In genomic region chr17:42180922-42181850, GRCh38 we compare ENCODE assay signal across 1 cellular context.
TF ChIP-seq lines count a peak whose summit lies in the region.

Gene KCNH4 (minus strand): TSS chr17:42181142. CDS start chr17:42180945, 197 bp downstream.

TF ChIP-seq in K562, 482 proteins besides CTCF, POLR2A, EP300 and RAD21 (continued from another document and continues in another):
- TF ChIP-seq MAZ (CRISPR knock-in tag; conservative IDR thresholded peaks at IDR 0.05 in 1 of 2, IDR thresholded peaks at IDR 0.05 in 1 of 2) = peak; percentile 62 to 87; a peak in 3 of 4 replicates
- TF ChIP-seq ZNF263 (CRISPR knock-in tag; IDR thresholded peaks at IDR 0.05; ENCODE audit: borderline replicate concordance) = no peak
- peak; percentile 88 for TF ChIP-seq TFAP4 (CRISPR knock-in tag; IDR thresholded peaks at IDR 0.05; ENCODE audit: borderline replicate concordance)
- TF ChIP-seq USF1 (CRISPR knock-in tag; IDR thresholded peaks at IDR 0.05) = peak; percentile 94
- TF ChIP-seq HDGF (IDR thresholded peaks at IDR 0.05) = no peak
- TF ChIP-seq HIVEP1 (CRISPR knock-in tag; IDR thresholded peaks at IDR 0.05) = no peak
- peak; percentile 32 for TF ChIP-seq TEAD4 (IDR thresholded peaks at IDR 0.05; ENCODE audit: low read length)
- 0 out of 2 replicates have a peak, but pooled peaks have one; percentile 47 for TF ChIP-seq TEAD4 (CRISPR knock-in tag; IDR thresholded peaks at IDR 0.05; ENCODE audit: borderline replicate concordance)
- no peak for TF ChIP-seq RBM15 (IDR thresholded peaks at IDR 0.05; ENCODE audit: insufficient read depth, low read length)
- TF ChIP-seq SMC3 (conservative IDR thresholded peaks at IDR 0.05; ENCODE audit: insufficient read depth, low read depth, low read length) = peak; percentile 68
- peak; percentile 67; the same call in 1 of the 2 replicates for TF ChIP-seq GTF2F1 (IDR thresholded peaks at IDR 0.05; ENCODE audit: low read depth, low read length)
- no peak for TF ChIP-seq ZNF232 (CRISPR knock-in tag; IDR thresholded peaks at IDR 0.05)
- TF ChIP-seq ZNF12 (CRISPR knock-in tag; IDR thresholded peaks at IDR 0.05) = no peak
- no peak for TF ChIP-seq SAFB2 (IDR thresholded peaks at IDR 0.05; ENCODE audit: borderline replicate concordance, low read depth, low read length, severe bottlenecking)
- TF ChIP-seq, protein P1, sequence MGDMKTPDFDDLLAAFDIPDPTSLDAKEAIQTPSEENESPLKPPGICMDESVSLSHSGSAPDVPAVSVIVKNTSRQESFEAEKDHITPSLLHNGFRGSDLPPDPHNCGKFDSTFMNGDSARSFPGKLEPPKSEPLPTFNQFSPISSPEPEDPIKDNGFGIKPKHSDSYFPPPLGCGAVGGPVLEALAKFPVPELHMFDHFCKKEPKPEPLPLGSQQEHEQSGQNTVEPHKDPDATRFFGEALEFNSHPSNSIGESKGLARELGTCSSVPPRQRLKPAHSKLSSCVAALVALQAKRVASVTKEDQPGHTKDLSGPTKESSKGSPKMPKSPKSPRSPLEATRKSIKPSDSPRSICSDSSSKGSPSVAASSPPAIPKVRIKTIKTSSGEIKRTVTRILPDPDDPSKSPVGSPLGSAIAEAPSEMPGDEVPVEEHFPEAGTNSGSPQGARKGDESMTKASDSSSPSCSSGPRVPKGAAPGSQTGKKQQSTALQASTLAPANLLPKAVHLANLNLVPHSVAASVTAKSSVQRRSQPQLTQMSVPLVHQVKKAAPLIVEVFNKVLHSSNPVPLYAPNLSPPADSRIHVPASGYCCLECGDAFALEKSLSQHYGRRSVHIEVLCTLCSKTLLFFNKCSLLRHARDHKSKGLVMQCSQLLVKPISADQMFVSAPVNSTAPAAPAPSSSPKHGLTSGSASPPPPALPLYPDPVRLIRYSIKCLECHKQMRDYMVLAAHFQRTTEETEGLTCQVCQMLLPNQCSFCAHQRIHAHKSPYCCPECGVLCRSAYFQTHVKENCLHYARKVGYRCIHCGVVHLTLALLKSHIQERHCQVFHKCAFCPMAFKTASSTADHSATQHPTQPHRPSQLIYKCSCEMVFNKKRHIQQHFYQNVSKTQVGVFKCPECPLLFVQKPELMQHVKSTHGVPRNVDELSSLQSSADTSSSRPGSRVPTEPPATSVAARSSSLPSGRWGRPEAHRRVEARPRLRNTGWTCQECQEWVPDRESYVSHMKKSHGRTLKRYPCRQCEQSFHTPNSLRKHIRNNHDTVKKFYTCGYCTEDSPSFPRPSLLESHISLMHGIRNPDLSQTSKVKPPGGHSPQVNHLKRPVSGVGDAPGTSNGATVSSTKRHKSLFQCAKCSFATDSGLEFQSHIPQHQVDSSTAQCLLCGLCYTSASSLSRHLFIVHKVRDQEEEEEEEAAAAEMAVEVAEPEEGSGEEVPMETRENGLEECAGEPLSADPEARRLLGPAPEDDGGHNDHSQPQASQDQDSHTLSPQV (IDR thresholded peaks at IDR 0.05) = peak; percentile 61; the same call in 1 of the 2 replicates
- TF ChIP-seq, protein P2, sequence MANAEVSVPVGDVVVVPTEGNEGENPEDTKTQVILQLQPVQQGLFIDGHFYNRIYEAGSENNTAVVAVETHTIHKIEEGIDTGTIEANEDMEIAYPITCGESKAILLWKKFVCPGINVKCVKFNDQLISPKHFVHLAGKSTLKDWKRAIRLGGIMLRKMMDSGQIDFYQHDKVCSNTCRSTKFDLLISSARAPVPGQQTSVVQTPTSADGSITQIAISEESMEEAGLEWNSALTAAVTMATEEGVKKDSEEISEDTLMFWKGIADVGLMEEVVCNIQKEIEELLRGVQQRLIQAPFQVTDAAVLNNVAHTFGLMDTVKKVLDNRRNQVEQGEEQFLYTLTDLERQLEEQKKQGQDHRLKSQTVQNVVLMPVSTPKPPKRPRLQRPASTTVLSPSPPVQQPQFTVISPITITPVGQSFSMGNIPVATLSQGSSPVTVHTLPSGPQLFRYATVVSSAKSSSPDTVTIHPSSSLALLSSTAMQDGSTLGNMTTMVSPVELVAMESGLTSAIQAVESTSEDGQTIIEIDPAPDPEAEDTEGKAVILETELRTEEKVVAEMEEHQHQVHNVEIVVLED (CRISPR knock-in tag; IDR thresholded peaks at IDR 0.05) = no peak
- TF ChIP-seq, protein P3, sequence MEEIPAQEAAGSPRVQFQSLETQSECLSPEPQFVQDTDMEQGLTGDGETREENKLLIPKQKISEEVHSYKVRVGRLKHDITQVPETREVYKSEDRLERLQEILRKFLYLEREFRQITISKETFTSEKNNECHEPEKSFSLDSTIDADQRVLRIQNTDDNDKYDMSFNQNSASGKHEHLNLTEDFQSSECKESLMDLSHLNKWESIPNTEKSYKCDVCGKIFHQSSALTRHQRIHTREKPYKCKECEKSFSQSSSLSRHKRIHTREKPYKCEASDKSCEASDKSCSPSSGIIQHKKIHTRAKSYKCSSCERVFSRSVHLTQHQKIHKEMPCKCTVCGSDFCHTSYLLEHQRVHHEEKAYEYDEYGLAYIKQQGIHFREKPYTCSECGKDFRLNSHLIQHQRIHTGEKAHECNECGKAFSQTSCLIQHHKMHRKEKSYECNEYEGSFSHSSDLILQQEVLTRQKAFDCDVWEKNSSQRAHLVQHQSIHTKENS (CRISPR knock-in tag; IDR thresholded peaks at IDR 0.05) = no peak
- TF ChIP-seq MTA3 (IDR thresholded peaks at IDR 0.05; ENCODE audit: borderline replicate concordance) = peak; percentile 86
- TF ChIP-seq, protein P4, sequence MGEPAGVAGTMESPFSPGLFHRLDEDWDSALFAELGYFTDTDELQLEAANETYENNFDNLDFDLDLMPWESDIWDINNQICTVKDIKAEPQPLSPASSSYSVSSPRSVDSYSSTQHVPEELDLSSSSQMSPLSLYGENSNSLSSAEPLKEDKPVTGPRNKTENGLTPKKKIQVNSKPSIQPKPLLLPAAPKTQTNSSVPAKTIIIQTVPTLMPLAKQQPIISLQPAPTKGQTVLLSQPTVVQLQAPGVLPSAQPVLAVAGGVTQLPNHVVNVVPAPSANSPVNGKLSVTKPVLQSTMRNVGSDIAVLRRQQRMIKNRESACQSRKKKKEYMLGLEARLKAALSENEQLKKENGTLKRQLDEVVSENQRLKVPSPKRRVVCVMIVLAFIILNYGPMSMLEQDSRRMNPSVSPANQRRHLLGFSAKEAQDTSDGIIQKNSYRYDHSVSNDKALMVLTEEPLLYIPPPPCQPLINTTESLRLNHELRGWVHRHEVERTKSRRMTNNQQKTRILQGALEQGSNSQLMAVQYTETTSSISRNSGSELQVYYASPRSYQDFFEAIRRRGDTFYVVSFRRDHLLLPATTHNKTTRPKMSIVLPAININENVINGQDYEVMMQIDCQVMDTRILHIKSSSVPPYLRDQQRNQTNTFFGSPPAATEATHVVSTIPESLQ (CRISPR knock-in tag; IDR thresholded peaks at IDR 0.05) = no peak
- TF ChIP-seq E2F3 (CRISPR knock-in tag; IDR thresholded peaks at IDR 0.05) = peak; percentile 99
- TF ChIP-seq CHAMP1 (IDR thresholded peaks at IDR 0.05) = no peak
- TF ChIP-seq ZNF717 (CRISPR knock-in tag; IDR thresholded peaks at IDR 0.05) = no peak
- TF ChIP-seq RBM34 (IDR thresholded peaks at IDR 0.05; ENCODE audit: borderline replicate concordance, insufficient read depth, low read length) = 0 out of 2 replicates have a peak, but pooled peaks have one; percentile 51
- TF ChIP-seq KDM2B (CRISPR knock-in tag; IDR thresholded peaks at IDR 0.05) = no peak
- peak; percentile 25; the same call in 1 of the 2 replicates for TF ChIP-seq CLOCK (CRISPR knock-in tag; IDR thresholded peaks at IDR 0.05; ENCODE audit: borderline replicate concordance)
- TF ChIP-seq, protein P5, sequence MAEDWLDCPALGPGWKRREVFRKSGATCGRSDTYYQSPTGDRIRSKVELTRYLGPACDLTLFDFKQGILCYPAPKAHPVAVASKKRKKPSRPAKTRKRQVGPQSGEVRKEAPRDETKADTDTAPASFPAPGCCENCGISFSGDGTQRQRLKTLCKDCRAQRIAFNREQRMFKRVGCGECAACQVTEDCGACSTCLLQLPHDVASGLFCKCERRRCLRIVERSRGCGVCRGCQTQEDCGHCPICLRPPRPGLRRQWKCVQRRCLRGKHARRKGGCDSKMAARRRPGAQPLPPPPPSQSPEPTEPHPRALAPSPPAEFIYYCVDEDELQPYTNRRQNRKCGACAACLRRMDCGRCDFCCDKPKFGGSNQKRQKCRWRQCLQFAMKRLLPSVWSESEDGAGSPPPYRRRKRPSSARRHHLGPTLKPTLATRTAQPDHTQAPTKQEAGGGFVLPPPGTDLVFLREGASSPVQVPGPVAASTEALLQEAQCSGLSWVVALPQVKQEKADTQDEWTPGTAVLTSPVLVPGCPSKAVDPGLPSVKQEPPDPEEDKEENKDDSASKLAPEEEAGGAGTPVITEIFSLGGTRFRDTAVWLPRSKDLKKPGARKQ (CRISPR knock-in tag; IDR thresholded peaks at IDR 0.05) = no peak
- TF ChIP-seq CCNT2 (IDR thresholded peaks at IDR 0.05; ENCODE audit: borderline replicate concordance, extremely low read depth, insufficient read length, low read depth, low read length) = peak; percentile 53
- peak in 1 of 3 experiments; percentile 38 for TF ChIP-seq YY1 (IDR thresholded peaks at IDR 0.05; ENCODE audit: borderline replicate concordance in 1 of 3, control insufficient read depth in 1 of 3, extremely low read depth in 1 of 3, insufficient read depth in 3 of 3, insufficient read length in 1 of 3, insufficient replicate concordance in 2 of 3, low read depth in 1 of 3, low read length in 2 of 3)
- TF ChIP-seq ATF1 (CRISPR knock-in tag; IDR thresholded peaks at IDR 0.05) = no peak
- TF ChIP-seq ATF1 (tag; IDR thresholded peaks at IDR 0.05) = peak; percentile 66
- peak; percentile 63; the same call in 1 of the 2 replicates for TF ChIP-seq NR2C2 (CRISPR knock-in tag; IDR thresholded peaks at IDR 0.05)
- TF ChIP-seq NR2C2 (tag; IDR thresholded peaks at IDR 0.05) = no peak
- TF ChIP-seq HMBOX1 (IDR thresholded peaks at IDR 0.05) = no peak
- TF ChIP-seq RBM39 (optimal IDR thresholded peaks at IDR 0.05; ENCODE audit: low read depth, low read length) = peak; percentile 61
- TF ChIP-seq ETV5 (CRISPR knock-in tag; IDR thresholded peaks at IDR 0.05; ENCODE audit: low read depth) = no peak
- TF ChIP-seq RCOR1 (IDR thresholded peaks at IDR 0.05; ENCODE audit: borderline replicate concordance in 1 of 2, low read depth in 2 of 2, low read length in 2 of 2) = peak in 1 of 2 experiments; percentile 52; a peak in 2 of 4 replicates
- TF ChIP-seq, protein P6, sequence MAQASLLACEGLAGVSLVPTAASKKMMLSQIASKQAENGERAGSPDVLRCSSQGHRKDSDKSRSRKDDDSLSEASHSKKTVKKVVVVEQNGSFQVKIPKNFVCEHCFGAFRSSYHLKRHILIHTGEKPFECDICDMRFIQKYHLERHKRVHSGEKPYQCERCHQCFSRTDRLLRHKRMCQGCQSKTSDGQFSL (CRISPR knock-in tag; IDR thresholded peaks at IDR 0.05) = peak; percentile 30; the same call in 1 of the 2 replicates
- TF ChIP-seq, protein P6 (tag; IDR thresholded peaks at IDR 0.05) = 0 out of 4 replicates have a peak, but pooled peaks of 1 of the 2 experiments have one; percentile 43
- no peak for TF ChIP-seq ZNF217 (CRISPR knock-in tag; IDR thresholded peaks at IDR 0.05)
